ENCODE assay signal across 8 cellular contexts in genomic region chr12:57744194-57744776, GRCh38. TPM values are rescaled to one million over a fixed set of nuclear protein-coding genes. Genes with fewer than 3 reads are reported as not detected.
DNase-seq lines count a peak whose midpoint lies in the region; ATAC-seq and TF ChIP-seq lines count a peak whose summit lies in the region.

No MANE protein-coding gene starts in this region.

- no peaks in the 10 kb centered on the region for H3K27me3 Mint-ChIP-seq in activated CD8-positive, alpha-beta memory T cell treated with anti-CD3 and anti-CD28 coated beads, Interleukin-2, amount 10 ng/mL, durations not matched to agents 7 days and 5 days

- WGBS in esophagus squamous epithelium, 2 donors: 6 to 7% methylated on average over 3 to 18 of the region's 21 CpGs
- WGBS in tibial nerve, 2 donors: 7 to 10% methylated on average over 21 of the region's 21 CpGs

- peak overlapping the region; percentile 81 for H3K4me3 ChIP-seq in H7 (ENCODE audit: insufficient read depth, low read depth, low read length)
- peak overlapping the region; percentile 88 for H3K4me3 ChIP-seq in NB4 (ENCODE audit: low read depth, low read length)
- H3K4me3 ChIP-seq in esophagus squamous epithelium: peak overlapping the region; percentile 75 to 91 (median 80)
- H3K4me3 ChIP-seq in neuron (ENCODE audit: low read length): peak overlapping the region; percentile 82
- H3K4me3 ChIP-seq in tibial nerve: peak overlapping the region; percentile 49 to 90 (median 66)

- peak in 1 of 2 donors; percentile 18 for TF ChIP-seq EP300 in tibial nerve (IDR thresholded peaks at IDR 0.05)

- H3K4me1 ChIP-seq in esophagus squamous epithelium (peaks cover under 1 to 32% (median 8%) of the 10 kb centered on the region in 3 donors), neuron (ENCODE audit: insufficient read depth, low read length) (peaks cover 26% of the 10 kb centered on the region), tibial nerve (peaks cover 0 to 27% (median 7%) of the 10 kb centered on the region in 4 donors)

- H3K27ac ChIP-seq in esophagus squamous epithelium (peak overlapping the region; percentile 94 to 99 (median 96)), tibial nerve (peak overlapping the region; percentile 93 to 99 (median 93))

- peak; percentile 67 for DNase-seq in DMS153 treated with DMSO at 0.1 percent for 48 hours (lab: John Stamatoyannopoulos, UW; ENCODE audit: unreplicated experiment)
- DNase-seq in DMS153 (lab: John Stamatoyannopoulos, UW): no peak
- DNase-seq in H7: no peak
- no peak for DNase-seq in NB4 (ENCODE audit: low read depth)
- peak; percentile 89 for DNase-seq in activated CD8-positive, alpha-beta memory T cell treated with anti-CD3 and anti-CD28 coated beads, Interleukin-2, amount 10 ng/mL, durations not matched to agents 7 days and 5 days
- peak; percentile 48 for DNase-seq in esophagus squamous epithelium (lab: John Stamatoyannopoulos, UW)
- DNase-seq in tibial nerve (ENCODE audit: low spot score in 2 of 2): peak; percentile 59 to 79

- H3K9me3 ChIP-seq in esophagus squamous epithelium: no peaks in the 10 kb centered on the region
- no peaks in the 10 kb centered on the region for H3K9me3 ChIP-seq in neuron (ENCODE audit: low read length)
- H3K9me3 ChIP-seq in tibial nerve: no peaks in the 10 kb centered on the region

- intact Hi-C loops in esophagus squamous epithelium (cut with DNase I): no loop called here

- H3K4me1 Mint-ChIP-seq in activated CD8-positive, alpha-beta memory T cell treated with anti-CD3 and anti-CD28 coated beads, Interleukin-2, amount 10 ng/mL, durations not matched to agents 7 days and 5 days: peaks cover 55% of the 10 kb centered on the region

- no peak for TF ChIP-seq POLR2A in NB4 (IDR thresholded peaks at IDR 0.05; ENCODE audit: extremely low read depth, insufficient read length)
- TF ChIP-seq POLR2A in esophagus squamous epithelium (IDR thresholded peaks at IDR 0.05): no peak
- no peak for TF ChIP-seq POLR2A in tibial nerve (IDR thresholded peaks at IDR 0.05)

- H3K27me3 ChIP-seq in H7 (ENCODE audit: control insufficient read depth, insufficient read depth, low read length) (peaks cover 39% of the 10 kb centered on the region), esophagus squamous epithelium (peaks cover 0 to 31% (median 3%) of the 10 kb centered on the region in 4 donors), neuron (ENCODE audit: insufficient read depth, low read length) (no peaks in the 10 kb centered on the region), tibial nerve (peaks cover 0 to 20% of the 10 kb centered on the region in 2 donors)

- peak overlapping the region; percentile 85 for H3K4me3 Mint-ChIP-seq in activated CD8-positive, alpha-beta memory T cell treated with anti-CD3 and anti-CD28 coated beads, Interleukin-2, amount 10 ng/mL, durations not matched to agents 7 days and 5 days

- no peak for TF ChIP-seq CTCF in NB4 (IDR thresholded peaks at IDR 0.05; ENCODE audit: low read depth, low read length)
- no peak for TF ChIP-seq CTCF in esophagus squamous epithelium (IDR thresholded peaks at IDR 0.05)
- no peak for TF ChIP-seq CTCF in tibial nerve (IDR thresholded peaks at IDR 0.05)

- H3K36me3 Mint-ChIP-seq in activated CD8-positive, alpha-beta memory T cell treated with anti-CD3 and anti-CD28 coated beads, Interleukin-2, amount 10 ng/mL, durations not matched to agents 7 days and 5 days: peaks cover 16% of the 10 kb centered on the region

- H3K9me3 Mint-ChIP-seq in activated CD8-positive, alpha-beta memory T cell treated with anti-CD3 and anti-CD28 coated beads, Interleukin-2, amount 10 ng/mL, durations not matched to agents 7 days and 5 days (ENCODE audit: low read depth): no peaks in the 10 kb centered on the region

- H3K36me3 ChIP-seq in H7 (replicated peaks; ENCODE audit: control insufficient read depth, insufficient read depth, low read length): peaks cover 15% of the 10 kb centered on the region
- H3K36me3 ChIP-seq in esophagus squamous epithelium: peaks cover 7 to 31% (median 18%) of the 10 kb centered on the region in 3 donors
- peaks cover 30% of the 10 kb centered on the region for H3K36me3 ChIP-seq in neuron (ENCODE audit: insufficient read depth, low read length)
- peaks cover 0 to 33% (median 4%) of the 10 kb centered on the region in 3 donors for H3K36me3 ChIP-seq in tibial nerve

- no peak overlapping the region for H2AFZ ChIP-seq in neuron (ENCODE audit: low read depth, low read length)

- H3K27ac Mint-ChIP-seq in activated CD8-positive, alpha-beta memory T cell treated with anti-CD3 and anti-CD28 coated beads, Interleukin-2, amount 10 ng/mL, durations not matched to agents 7 days and 5 days: peak overlapping the region; percentile 95

- CTCF ChIA-PET in activated CD8-positive, alpha-beta memory T cell treated with anti-CD3 and anti-CD28 coated beads, Interleukin-2, amount 10 ng/mL, durations not matched to agents 7 days and 5 days (lab: Charles Lee): interaction anchor here (1.2 to 2.2 kb wide), 7 partner anchors 10 to 281 kb away, joined by 3 to 17 read pairs (median 5); no protein-coding TSS in a partner anchor

- ATAC-seq in activated CD8-positive, alpha-beta memory T cell treated with anti-CD3 and anti-CD28 coated beads, Interleukin-2, amount 10 ng/mL, durations not matched to agents 7 days and 5 days: peak; percentile 47

RNA-seq across cellular contexts. Expression of gene TSPAN31, which starts 0.6 kb away (rescaled TPM):
- 12.9 and 17.6 TPM in 2 replicates for total RNA-seq in H7 (2014; rRNA removed; shearing (Covaris generic))
- total RNA-seq in activated CD8-positive, alpha-beta memory T cell treated with anti-CD3 and anti-CD28 coated beads, Interleukin-2, amount 10 ng/mL, durations not matched to agents 7 days and 5 days: 10 to 100 TPM in 1 of 2 experiments, 1 to 10 TPM in 1; 10.0 to 19.4 TPM
- 10 to 100 TPM; 37.2 to 62.5 (median 40.2) TPM for total RNA-seq in esophagus squamous epithelium
- 100 to 1,000 TPM in 1 of 4 donors, 10 to 100 TPM in 3; 47.1 to 115 (median 80.1) TPM for total RNA-seq in tibial nerve

RNA-seq across cellular contexts. Expression of gene AGAP2, which starts 5.7 kb away (rescaled TPM):
- total RNA-seq in H7 (2014; rRNA removed; shearing (Covaris generic)): 0.30 and 0.35 TPM in 2 replicates
- total RNA-seq in activated CD8-positive, alpha-beta memory T cell treated with anti-CD3 and anti-CD28 coated beads, Interleukin-2, amount 10 ng/mL, durations not matched to agents 7 days and 5 days: 10 to 100 TPM; 70.7 to 72.7 TPM
- total RNA-seq in esophagus squamous epithelium (1 to 10 TPM in 3 of 4 donors, under 1 TPM in 1; 0.88 to 2.3 (median 1.3) TPM), tibial nerve (1 to 10 TPM; 1.1 to 5.7 (median 2.5) TPM)

RNA-seq across cellular contexts. Expression of gene CDK4, which starts 7.8 kb away (rescaled TPM):
- total RNA-seq in H7 (2014; rRNA removed; shearing (Covaris generic)): 234 and 275 TPM in 2 replicates
- 100 to 1,000 TPM; 127 to 167 TPM for total RNA-seq in activated CD8-positive, alpha-beta memory T cell treated with anti-CD3 and anti-CD28 coated beads, Interleukin-2, amount 10 ng/mL, durations not matched to agents 7 days and 5 days
- total RNA-seq in esophagus squamous epithelium (10 to 100 TPM; 42.8 to 96.9 (median 60.4) TPM), tibial nerve (100 to 1,000 TPM in 2 of 4 donors, 10 to 100 TPM in 2; 79.1 to 156 (median 99.0) TPM)

RNA-seq across cellular contexts. Expression of gene MARCHF9, which starts 10.6 kb away (rescaled TPM):
- total RNA-seq in H7 (2014; rRNA removed; shearing (Covaris generic)): 1.9 and 4.3 TPM in 2 replicates
- total RNA-seq in activated CD8-positive, alpha-beta memory T cell treated with anti-CD3 and anti-CD28 coated beads, Interleukin-2, amount 10 ng/mL, durations not matched to agents 7 days and 5 days: 10 to 100 TPM; 21.0 to 24.9 TPM
- total RNA-seq in esophagus squamous epithelium (1 to 10 TPM; 3.6 to 8.4 (median 5.3) TPM), tibial nerve (10 to 100 TPM in 2 of 4 donors, 1 to 10 TPM in 2; 4.2 to 19.8 (median 10.4) TPM)

RNA-seq across cellular contexts. Expression of gene CYP27B1, which starts 22.6 kb away (rescaled TPM):
- 0.26 and 0.59 TPM in 2 replicates for total RNA-seq in H7 (2014; rRNA removed; shearing (Covaris generic))
- 1 to 10 TPM; 4.5 to 5.4 TPM for total RNA-seq in activated CD8-positive, alpha-beta memory T cell treated with anti-CD3 and anti-CD28 coated beads, Interleukin-2, amount 10 ng/mL, durations not matched to agents 7 days and 5 days
- total RNA-seq in esophagus squamous epithelium (1 to 10 TPM in 2 of 4 donors, under 1 TPM in 2; 0.18 to 1.7 (median 1.1) TPM), tibial nerve (1 to 10 TPM in 1 of 4 donors, not detected in 3; 3.0 TPM)

Comparison
In these comparisons a context has a peak if more than half of its experiments do, and no peak if none do; other contexts are left out.
1. DNase-seq: peak in DMS153 treated with DMSO at 0.1 percent for 48 hours (single experiment), activated CD8-positive, alpha-beta memory T cell treated with anti-CD3 and anti-CD28 coated beads, Interleukin-2, amount 10 ng/mL, durations not matched to agents 7 days and 5 days (single experiment), esophagus squamous epithelium (single experiment) and tibial nerve (2 of 2); none in DMS153 (single experiment), H7 (single experiment) and NB4 (single experiment).
2. RNA of gene AGAP2, which starts 5.7 kb away (total RNA-seq): 70.7 to 72.7 TPM in activated CD8-positive, alpha-beta memory T cell treated with anti-CD3 and anti-CD28 coated beads, Interleukin-2, amount 10 ng/mL, durations not matched to agents 7 days and 5 days; 1.1 to 5.7 TPM in tibial nerve, 0.88 to 2.3 TPM in esophagus squamous epithelium and 0.30 to 0.35 TPM in H7; every median in the first group is over 10 times any median in the second.
3. Peak in every context shown above with its lines, with median percentiles within 50 percentile points of each other: H3K4me3 ChIP-seq.